ENCODE assay signal across 8 cellular contexts in genomic region chr4:931960-932712, GRCh38. TPM values are rescaled to one million over a fixed set of nuclear protein-coding genes. Genes with fewer than 3 reads are reported as not detected.
DNase-seq lines count a peak whose midpoint lies in the region; ATAC-seq and TF ChIP-seq lines count a peak whose summit lies in the region.

Gene GAK, minus strand, starts transcription at chr4:932316. Its CDS starts 129 bp downstream, at chr4:932187.
Gene TMEM175, plus strand, starts transcription at chr4:932460. Its CDS starts 15,280 bp downstream, at chr4:947740.

- peaks cover 42% of the 10 kb centered on the region for H3K4me1 Mint-ChIP-seq in CD4-positive, alpha-beta T cell (ENCODE audit: low read depth)
- H3K4me1 Mint-ChIP-seq in activated CD4-positive, alpha-beta memory T cell treated with anti-CD3 and anti-CD28 coated beads, Interleukin-2, amount 10 ng/mL, durations not matched to agents 7 days and 5 days: peaks cover 47% of the 10 kb centered on the region

- POLR2A ChIA-PET in CD4-positive, alpha-beta T cell (lab: Charles Lee): interaction anchor here (0.6 to 3.3 kb wide), 13 partner anchors 9 to 1077 kb away, joined by 3 to 18 read pairs (median 6); partner anchors contain the start of genes ATP5ME, FGFRL1, IDUA and MYL5
- POLR2A ChIA-PET in activated CD4-positive, alpha-beta memory T cell treated with anti-CD3 and anti-CD28 coated beads, Interleukin-2, amount 10 ng/mL, durations not matched to agents 7 days and 5 days (lab: Charles Lee): interaction anchor here (0.7 to 4.9 kb wide), 28 partner anchors 9 to 939 kb away, joined by 3 to 29 read pairs (median 4); partner anchors contain the start of genes ATP5ME, CTBP1, DGKQ and IDUA

- no peaks in the 10 kb centered on the region for H3K27me3 ChIP-seq in CD4-positive, alpha-beta T cell (ENCODE audit: control insufficient read depth, insufficient read depth, low read length)
- H3K27me3 ChIP-seq in dorsolateral prefrontal cortex: no peaks in the 10 kb centered on the region
- H3K27me3 ChIP-seq in right lobe of liver: no peaks in the 10 kb centered on the region

- TF ChIP-seq POLR2A in right lobe of liver (IDR thresholded peaks at IDR 0.05): peak; percentile 89

- peaks cover 0 to 28% (median 9%) of the 10 kb centered on the region in 4 donors for H3K4me1 ChIP-seq in right lobe of liver

- peak within 1 kb of the TSS; percentile 75 for H3K27ac ChIP-seq in CD4-positive, alpha-beta T cell (ENCODE audit: low read depth, low read length)
- H3K27ac ChIP-seq in dorsolateral prefrontal cortex: peak within 1 kb of the TSS in 56 of 59 donors; percentile 5 to 93 (median 82)
- H3K27ac ChIP-seq in right lobe of liver: peak within 1 kb of the TSS; percentile 63 to 87 (median 87)

- no peak for TF ChIP-seq CTCF in CD4-positive, alpha-beta T cell (IDR thresholded peaks at IDR 0.05)
- TF ChIP-seq CTCF in dorsolateral prefrontal cortex (IDR thresholded peaks at IDR 0.05 in 54 of 56, conservative IDR thresholded peaks at IDR 0.05 in 2 of 56; ENCODE audit: low read depth in 1 of 56, partially characterized antibody in 56 of 56) (peak in 38 of 56 donors; percentile 15 to 62 (median 33)), right lobe of liver (IDR thresholded peaks at IDR 0.05) (no peak)

- peaks cover 19% of the 10 kb centered on the region for H3K36me3 Mint-ChIP-seq in CD4-positive, alpha-beta T cell (ENCODE audit: low read depth)
- H3K36me3 Mint-ChIP-seq in activated CD4-positive, alpha-beta memory T cell treated with anti-CD3 and anti-CD28 coated beads, Interleukin-2, amount 10 ng/mL, durations not matched to agents 7 days and 5 days (ENCODE audit: low read depth): peaks cover 19% of the 10 kb centered on the region

- DNase-seq in CD4-positive, alpha-beta T cell: peak; percentile 91 to 99 (median 95)
- DNase-seq in HK-2 (ENCODE audit: unreplicated experiment) (peak; percentile 97), NCI-H82 treated with DMSO at 0.1 percent for 48 hours (lab: John Stamatoyannopoulos, UW; ENCODE audit: unreplicated experiment) (peak; percentile 50), dorsolateral prefrontal cortex (peak; percentile 83 to 98 (median 92)), right lobe of liver (peak; percentile 97 to 98 (median 97))
- DNase-seq in activated CD4-positive, alpha-beta memory T cell treated with anti-CD3 and anti-CD28 coated beads, Interleukin-2, amount 10 ng/mL, durations not matched to agents 7 days and 5 days: peak; percentile 98
- peak; percentile 95 for DNase-seq in stimulated activated CD4-positive, alpha-beta T cell treated with anti-CD3 and anti-CD28 coated beads, Interleukin-4, amount 100 ng/mL, for 24 hours

- intact Hi-C loops in CD4-positive, alpha-beta T cell (cut with DNase I, micrococcal nuclease): loop anchor here (1.0 to 10.0 kb wide), 10 partner anchors 41 to 923 kb away; partner anchors contain the start of genes DGKQ (in 2 of the 2), IDUA (in 2 of the 2), ATP5ME (in 1 of the 2) and CPLX1 (in 1 of the 2)
- intact Hi-C loops in dorsolateral prefrontal cortex (cut with DNase I): loop anchor here (2.0 to 10.0 kb wide), 5 partner anchors 40 to 227 kb away; partner anchors contain the start of genes DGKQ (in 2 of the 2), IDUA (in 1 of the 2) and PCGF3 (in 1 of the 2)
- intact Hi-C loops in right lobe of liver (cut with DNase I): loop anchor here in 1 of 2 donors (5.0 kb wide), 1 partner anchor 40 kb away; the partner anchor contains the start of gene DGKQ

- H3K4me3 ChIP-seq in dorsolateral prefrontal cortex (peak within 1 kb of the TSS; percentile 71 to 100 (median 99)), right lobe of liver (peak within 1 kb of the TSS; percentile 96 to 100 (median 98))

- H3K9me3 ChIP-seq in CD4-positive, alpha-beta T cell (ENCODE audit: control insufficient read depth, low read length): no peaks in the 10 kb centered on the region
- H3K9me3 ChIP-seq in right lobe of liver: no peaks in the 10 kb centered on the region

- no peaks in the 10 kb centered on the region for H3K9me3 Mint-ChIP-seq in CD4-positive, alpha-beta T cell
- H3K9me3 Mint-ChIP-seq in activated CD4-positive, alpha-beta memory T cell treated with anti-CD3 and anti-CD28 coated beads, Interleukin-2, amount 10 ng/mL, durations not matched to agents 7 days and 5 days: no peaks in the 10 kb centered on the region

- peak; percentile 90 for ATAC-seq in CD4-positive, alpha-beta T cell (ENCODE audit: poor library complexity)
- peak; percentile 90 for ATAC-seq in GM19455 (IDR thresholded peaks at IDR 0.05; ENCODE audit: unreplicated experiment)
- peak; percentile 95 to 98 (median 97) for ATAC-seq in right lobe of liver

- WGBS in right lobe of liver (ENCODE audit: insufficient coverage, low coverage, low lambda C conversion rate, missing lambda C conversion rate): 0% methylated on average over 27 of the region's 99 CpGs

- H3K27ac Mint-ChIP-seq in CD4-positive, alpha-beta T cell: peak within 1 kb of the TSS; percentile 98
- H3K27ac Mint-ChIP-seq in activated CD4-positive, alpha-beta memory T cell treated with anti-CD3 and anti-CD28 coated beads, Interleukin-2, amount 10 ng/mL, durations not matched to agents 7 days and 5 days: peak within 1 kb of the TSS; percentile 94

- peak within 1 kb of the TSS; percentile 98 for H3K4me3 Mint-ChIP-seq in CD4-positive, alpha-beta T cell
- peak within 1 kb of the TSS; percentile 92 for H3K4me3 Mint-ChIP-seq in activated CD4-positive, alpha-beta memory T cell treated with anti-CD3 and anti-CD28 coated beads, Interleukin-2, amount 10 ng/mL, durations not matched to agents 7 days and 5 days

- no peaks in the 10 kb centered on the region for H3K36me3 ChIP-seq in right lobe of liver

- CTCF ChIA-PET in CD4-positive, alpha-beta T cell (lab: Charles Lee): interaction anchor here (0.8 to 2.6 kb wide), 4 partner anchors 12 to 189 kb away, joined by 3 to 11 read pairs (median 4); partner anchors contain the start of gene IDUA
- CTCF ChIA-PET in activated CD4-positive, alpha-beta memory T cell treated with anti-CD3 and anti-CD28 coated beads, Interleukin-2, amount 10 ng/mL, durations not matched to agents 7 days and 5 days (lab: Charles Lee): interaction anchor here (0.6 to 1.4 kb wide), 4 partner anchors 11 to 183 kb away, joined by 3 to 6 read pairs (median 4); partner anchors contain the start of gene IDUA

- H3K27me3 Mint-ChIP-seq in CD4-positive, alpha-beta T cell: no peaks in the 10 kb centered on the region
- no peaks in the 10 kb centered on the region for H3K27me3 Mint-ChIP-seq in activated CD4-positive, alpha-beta memory T cell treated with anti-CD3 and anti-CD28 coated beads, Interleukin-2, amount 10 ng/mL, durations not matched to agents 7 days and 5 days

RNA-seq across cellular contexts. Expression of gene GAK, which starts in this region (rescaled TPM):
- total RNA-seq in CD4-positive, alpha-beta T cell: 100 to 1,000 TPM; 130 to 131 TPM
- 100 to 1,000 TPM; 139 to 156 TPM for total RNA-seq in activated CD4-positive, alpha-beta memory T cell treated with anti-CD3 and anti-CD28 coated beads, Interleukin-2, amount 10 ng/mL, durations not matched to agents 7 days and 5 days
- 100 to 1,000 TPM in 105 of 120 experiments, 10 to 100 TPM in 15; 72.0 to 173 (median 115) TPM for total RNA-seq in dorsolateral prefrontal cortex
- total RNA-seq in right lobe of liver: 10 to 100 TPM; 53.2 to 85.0 (median 64.5) TPM

RNA-seq across cellular contexts. Expression of gene TMEM175, which starts in this region (rescaled TPM):
- 10 to 100 TPM; 51.3 to 57.7 TPM for total RNA-seq in CD4-positive, alpha-beta T cell
- total RNA-seq in activated CD4-positive, alpha-beta memory T cell treated with anti-CD3 and anti-CD28 coated beads, Interleukin-2, amount 10 ng/mL, durations not matched to agents 7 days and 5 days: 10 to 100 TPM; 24.1 to 28.8 TPM
- 100 to 1,000 TPM in 3 of 120 experiments, 10 to 100 TPM in 117; 25.9 to 119 (median 61.7) TPM for total RNA-seq in dorsolateral prefrontal cortex
- 10 to 100 TPM; 22.0 to 31.8 (median 23.6) TPM for total RNA-seq in right lobe of liver

Comparison
In these comparisons a context has a peak if more than half of its experiments do, and no peak if none do; other contexts are left out.
1. Peak in every context shown above with its lines: DNase-seq, ATAC-seq, H3K4me3 ChIP-seq and H3K27ac ChIP-seq.
2. CTCF ChIP-seq: peak in dorsolateral prefrontal cortex (38 of 56); none in CD4-positive, alpha-beta T cell (single experiment) and right lobe of liver (0 of 4).